ENCODE assay signal across 18 cellular contexts in genomic region chr2:28631514-28632206, GRCh38.
"Had no signal": no experiment of that assay in that cellular context is flagged by ENCODE, and none has a peak within 500 bp of the region (broad histone marks: within the 10 kb centered on the region; RNA-seq: fewer than 3 reads in every experiment).

No MANE protein-coding gene starts in this region.

- H3K36me3 ChIP-seq: breast epithelium, upper lobe of right lung had no signal

- ATAC-seq: activated naive CD4-positive, alpha-beta T cell treated with anti-CD3 and anti-CD28 coated beads, Interleukin-2, amount 50 U/mL, for 72 hours; right cardiac atrium; SK-N-SH treated with all-trans-retinoic acid at 6 μM for 48 hours; upper lobe of right lung had no signal

- H3K27ac Mint-ChIP-seq: activated naive CD4-positive, alpha-beta T cell treated with anti-CD3 and anti-CD28 coated beads, Interleukin-2, amount 50 U/mL, for 72 hours; T-helper 1 cell treated with Interleukin-12 subunit alpha and Interleukin-12 subunit beta and Interleukin-4 antibody, amounts not matched to agents 30 μg/mL and 1 μg/mL, for 36 hours had no signal

- H3K27me3 Mint-ChIP-seq: naive B cell had no signal

- H3K4me3 Mint-ChIP-seq: T-helper 1 cell treated with Interleukin-12 subunit alpha and Interleukin-12 subunit beta and Interleukin-4 antibody, amounts not matched to agents 30 μg/mL and 1 μg/mL, for 36 hours had no signal

- H3K27me3 ChIP-seq: breast epithelium, neutrophil, upper lobe of right lung had no signal

- H3K27ac ChIP-seq: neutrophil, upper lobe of right lung had no signal

- H3K4me3 ChIP-seq: breast epithelium, lung, upper lobe of right lung had no signal

- H3K4me1 ChIP-seq: breast epithelium had no signal

- H3K9me3 Mint-ChIP-seq: activated naive CD4-positive, alpha-beta T cell treated with anti-CD3 and anti-CD28 coated beads, Interleukin-2, amount 50 U/mL, for 72 hours; naive B cell; T-helper 1 cell treated with Interleukin-12 subunit alpha and Interleukin-12 subunit beta and Interleukin-4 antibody, amounts not matched to agents 30 μg/mL and 1 μg/mL, for 36 hours had no signal

- H3K4me1 Mint-ChIP-seq: naive B cell had no signal

- H3K36me3 Mint-ChIP-seq: naive B cell had no signal

- H3K9me3 ChIP-seq: breast epithelium, neutrophil, upper lobe of right lung had no signal

- DNase-seq: activated CD4-positive, CD25-positive, alpha-beta regulatory T cell; activated effector memory CD4-positive, alpha-beta T cell treated with anti-CD3 and anti-CD28 coated beads, Interleukin-2, amount 50 U/mL, for 16 hours; activated T-cell treated with anti-CD3 and anti-CD28 coated beads, Interleukin-2, amount 50 U/mL, for 1 hour; hippocampal formation; kidney glomerular epithelial cell; naive B cell; posterior cingulate gyrus; stimulated activated CD4-positive, alpha-beta T cell treated with anti-CD3 and anti-CD28 coated beads, Interleukin-1b, Interleukin-23, amount 100 ng/mL, for 48 hours; stimulated activated naive CD4-positive, alpha-beta T cell; substantia nigra; upper lobe of right lung had no signal
